Comparison of ENCODE assay signal across 8 cellular contexts in the genomic region with DNA sequence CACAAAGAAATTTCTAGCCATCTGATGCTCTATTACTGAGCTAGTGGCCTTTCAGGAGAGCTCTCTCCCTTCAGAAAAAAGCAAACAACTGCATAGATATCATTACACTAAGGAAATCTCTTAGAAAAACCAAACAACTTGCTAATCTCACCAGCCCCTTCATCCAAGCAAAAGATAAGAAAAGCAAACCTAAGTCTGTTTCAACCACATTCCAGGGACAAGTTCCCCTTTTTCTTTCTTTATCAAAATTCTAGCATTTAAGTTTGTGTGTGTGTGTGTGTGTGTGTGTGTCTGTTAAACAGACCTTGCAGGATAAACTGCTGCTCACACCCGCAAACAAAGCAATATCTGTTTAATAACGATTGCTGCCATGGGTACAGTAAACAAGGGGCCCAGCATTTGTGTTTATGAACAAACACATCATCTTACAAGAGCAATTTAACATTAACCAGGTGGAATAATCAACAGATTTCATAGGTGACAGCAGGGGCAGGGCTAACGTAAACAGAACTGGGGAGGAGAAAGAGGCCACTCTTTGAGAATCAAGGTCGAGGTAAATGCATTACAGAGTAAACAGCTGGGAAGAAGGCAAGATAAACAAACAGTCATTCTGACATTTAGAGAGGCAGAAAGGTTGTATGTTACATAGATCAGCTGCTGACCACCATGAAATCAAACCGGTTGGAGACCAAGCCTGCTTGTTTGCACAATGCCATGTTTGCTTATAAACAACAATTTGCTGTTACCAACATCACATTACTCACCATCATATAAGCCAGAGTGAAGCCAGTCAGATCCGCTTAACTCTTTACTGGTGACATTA.
DNase-seq lines count a peak whose midpoint lies in the region; ATAC-seq lines count a peak whose summit lies in the region.

No MANE protein-coding gene starts in this region.

- no peak for DNase-seq in T-helper 2 cell treated with Interferon-gamma antibody and Interleukin-4, amounts not matched to agents 5 μg/mL and 100 μg/mL, for 36 hours (ENCODE audit: low spot score)
- DNase-seq in T-helper 2 cell (no peak), NCI-H774 (lab: John Stamatoyannopoulos, UW) (peak; percentile 81), fibroblast of gingiva (ENCODE audit: low read depth) (peak; percentile 66), CD1c-positive myeloid dendritic cell (ENCODE audit: extremely low spot score) (no peak), RKO (ENCODE audit: low spot score) (no peak), NCI-H446 (lab: John Stamatoyannopoulos, UW) (no peak)
- no peak for DNase-seq in stimulated activated naive B cell treated with anti-CD40 and anti-IgM and Interleukin-4, amounts not matched to agents 10 μg/mL and 1 μg/mL and 100 μg/mL, for 72 hours

- H3K4me1 Mint-ChIP-seq in T-helper 2 cell treated with Interferon-gamma antibody and Interleukin-4, amounts not matched to agents 5 μg/mL and 100 μg/mL, for 36 hours (ENCODE audit: low read depth), result peaks cover 26% of the 10 kb centered on the region
- H3K4me1 Mint-ChIP-seq in stimulated activated naive B cell treated with anti-CD40 and anti-IgM and Interleukin-4, amounts not matched to agents 10 μg/mL and 1 μg/mL and 100 μg/mL, for 72 hours, result peaks cover 41 to 82% of the 10 kb centered on the region in 2 donors

- no peaks in the 10 kb centered on the region for H3K27me3 Mint-ChIP-seq in T-helper 2 cell treated with Interferon-gamma antibody and Interleukin-4, amounts not matched to agents 5 μg/mL and 100 μg/mL, for 36 hours (ENCODE audit: low read depth)
- H3K27me3 Mint-ChIP-seq in stimulated activated naive B cell treated with anti-CD40 and anti-IgM and Interleukin-4, amounts not matched to agents 10 μg/mL and 1 μg/mL and 100 μg/mL, for 72 hours, result no peaks in the 10 kb centered on the region

- H3K27ac Mint-ChIP-seq in T-helper 2 cell treated with Interferon-gamma antibody and Interleukin-4, amounts not matched to agents 5 μg/mL and 100 μg/mL, for 36 hours, result peak overlapping the region; percentile 26
- H3K27ac Mint-ChIP-seq in stimulated activated naive B cell treated with anti-CD40 and anti-IgM and Interleukin-4, amounts not matched to agents 10 μg/mL and 1 μg/mL and 100 μg/mL, for 72 hours, result peak overlapping the region; percentile 63

- peak; percentile 12 to 34 for ATAC-seq in stimulated activated naive B cell treated with anti-CD40 and anti-IgM and Interleukin-4, amounts not matched to agents 10 μg/mL and 1 μg/mL and 100 μg/mL, for 72 hours (replicated peaks)

- H3K4me3 Mint-ChIP-seq in T-helper 2 cell treated with Interferon-gamma antibody and Interleukin-4, amounts not matched to agents 5 μg/mL and 100 μg/mL, for 36 hours, result no peak overlapping the region
- H3K4me3 Mint-ChIP-seq in stimulated activated naive B cell treated with anti-CD40 and anti-IgM and Interleukin-4, amounts not matched to agents 10 μg/mL and 1 μg/mL and 100 μg/mL, for 72 hours, result peak overlapping the region in 1 of 2 donors; percentile 14

- peaks cover 7% of the 10 kb centered on the region for H3K36me3 Mint-ChIP-seq in T-helper 2 cell treated with Interferon-gamma antibody and Interleukin-4, amounts not matched to agents 5 μg/mL and 100 μg/mL, for 36 hours (ENCODE audit: low read depth)
- H3K36me3 Mint-ChIP-seq in stimulated activated naive B cell treated with anti-CD40 and anti-IgM and Interleukin-4, amounts not matched to agents 10 μg/mL and 1 μg/mL and 100 μg/mL, for 72 hours, result peaks cover 14 to 28% of the 10 kb centered on the region in 2 donors

- H3K9me3 Mint-ChIP-seq in T-helper 2 cell treated with Interferon-gamma antibody and Interleukin-4, amounts not matched to agents 5 μg/mL and 100 μg/mL, for 36 hours, result no peaks in the 10 kb centered on the region
- peaks cover 0 to 4% of the 10 kb centered on the region in 2 donors for H3K9me3 Mint-ChIP-seq in stimulated activated naive B cell treated with anti-CD40 and anti-IgM and Interleukin-4, amounts not matched to agents 10 μg/mL and 1 μg/mL and 100 μg/mL, for 72 hours

Comparison
In these comparisons a context has a peak if more than half of its experiments do, and no peak if none do; other contexts are left out.
1. DNase-seq: peak in NCI-H774 (single experiment) and fibroblast of gingiva (single experiment); none in T-helper 2 cell treated with Interferon-gamma antibody and Interleukin-4, amounts not matched to agents 5 μg/mL and 100 μg/mL, for 36 hours (single experiment), T-helper 2 cell (0 of 5), stimulated activated naive B cell treated with anti-CD40 and anti-IgM and Interleukin-4, amounts not matched to agents 10 μg/mL and 1 μg/mL and 100 μg/mL, for 72 hours (single experiment), CD1c-positive myeloid dendritic cell (single experiment), RKO (single experiment) and NCI-H446 (0 of 2).